In the genomic region with DNA sequence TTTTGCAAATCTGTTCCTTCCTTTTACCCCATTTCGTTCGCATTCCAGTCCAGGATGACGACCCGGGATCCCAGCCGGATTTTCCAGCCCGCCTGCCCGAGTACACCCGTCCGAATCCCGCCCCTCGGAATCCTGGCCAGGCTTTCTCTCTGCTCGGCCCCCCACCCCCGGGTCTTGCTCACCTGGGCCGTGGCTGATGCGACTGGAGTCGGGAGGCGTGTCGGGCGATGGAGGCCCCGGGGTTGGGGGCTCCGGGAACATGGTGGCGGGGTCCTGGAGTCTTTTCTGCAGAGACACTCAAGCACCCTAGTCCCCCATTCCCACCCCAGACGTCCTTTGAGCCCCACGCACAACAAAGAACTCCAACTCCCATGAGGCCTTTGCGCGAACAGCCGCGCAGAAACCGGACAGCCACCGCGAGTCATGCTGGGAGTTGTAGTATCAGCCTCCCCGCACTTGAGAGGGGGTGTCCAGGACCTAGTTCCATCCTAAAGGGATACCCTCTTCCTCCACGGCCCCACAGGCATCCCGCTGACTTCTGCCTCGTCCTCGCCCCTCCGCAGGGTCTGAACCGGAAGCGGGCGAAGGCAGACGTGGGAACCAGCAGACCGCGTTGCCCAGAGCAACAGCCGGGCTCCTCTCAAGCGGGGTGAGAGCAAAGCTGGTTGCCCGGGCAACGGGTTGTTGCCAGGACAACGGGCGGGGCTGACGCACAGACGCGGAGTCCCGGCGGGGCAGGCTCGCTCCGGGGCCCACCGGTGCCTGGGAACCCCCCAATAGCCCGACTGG, we compare ENCODE assay signal across 1 cellular context.
TF ChIP-seq lines count a peak whose summit lies in the region.

No MANE protein-coding gene starts in this region.

TF ChIP-seq in H1, 55 proteins besides CTCF, POLR2A, EP300 and RAD21:
- peak; percentile 73 for TF ChIP-seq KDM1A (IDR thresholded peaks at IDR 0.05; ENCODE audit: borderline replicate concordance, low read length)
- TF ChIP-seq TAF7 (optimal IDR thresholded peaks at IDR 0.05; ENCODE audit: borderline replicate concordance, low read depth, low read length), result peak; percentile 74
- TF ChIP-seq MAFK (IDR thresholded peaks at IDR 0.05; ENCODE audit: low read depth, low read length), result no peak
- TF ChIP-seq CHD1 (IDR thresholded peaks at IDR 0.05; ENCODE audit: low read depth, low read length), result no peak
- peak; percentile 93 for TF ChIP-seq SIX5 (IDR thresholded peaks at IDR 0.05; ENCODE audit: low read depth, low read length)
- TF ChIP-seq TEAD4 (IDR thresholded peaks at IDR 0.05; ENCODE audit: low read depth, low read length), result peak; percentile 88
- TF ChIP-seq, protein P1, sequence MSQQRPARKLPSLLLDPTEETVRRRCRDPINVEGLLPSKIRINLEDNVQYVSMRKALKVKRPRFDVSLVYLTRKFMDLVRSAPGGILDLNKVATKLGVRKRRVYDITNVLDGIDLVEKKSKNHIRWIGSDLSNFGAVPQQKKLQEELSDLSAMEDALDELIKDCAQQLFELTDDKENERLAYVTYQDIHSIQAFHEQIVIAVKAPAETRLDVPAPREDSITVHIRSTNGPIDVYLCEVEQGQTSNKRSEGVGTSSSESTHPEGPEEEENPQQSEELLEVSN (IDR thresholded peaks at IDR 0.05), result peak; percentile 28; the same call in 1 of the 2 replicates
- peak; percentile 95 for TF ChIP-seq EGR1 (IDR thresholded peaks at IDR 0.05; ENCODE audit: borderline replicate concordance, low read depth, low read length)
- no peak for TF ChIP-seq CBX8 (IDR thresholded peaks at IDR 0.05; ENCODE audit: borderline replicate concordance, low read depth, low read length)
- peak; percentile 70 for TF ChIP-seq CTBP2 (IDR thresholded peaks at IDR 0.05; ENCODE audit: borderline replicate concordance, insufficient read depth, insufficient read length, low read length)
- TF ChIP-seq RXRA (IDR thresholded peaks at IDR 0.05; ENCODE audit: insufficient read depth, low read depth, low read length), result no peak
- peak; percentile 82 for TF ChIP-seq YY1 (IDR thresholded peaks at IDR 0.05; ENCODE audit: low read depth, low read length)
- no peak for TF ChIP-seq HDAC6 (IDR thresholded peaks at IDR 0.05; ENCODE audit: low read depth, low read length)
- TF ChIP-seq BCL11A (IDR thresholded peaks at IDR 0.05; ENCODE audit: low read depth in 2 of 2, low read length in 2 of 2), result no peak
- TF ChIP-seq, protein P2, sequence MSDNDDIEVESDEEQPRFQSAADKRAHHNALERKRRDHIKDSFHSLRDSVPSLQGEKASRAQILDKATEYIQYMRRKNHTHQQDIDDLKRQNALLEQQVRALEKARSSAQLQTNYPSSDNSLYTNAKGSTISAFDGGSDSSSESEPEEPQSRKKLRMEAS (IDR thresholded peaks at IDR 0.05), result no peak; the same call in 1 of the 2 replicates
- peak; percentile 80; the same call in 1 of the 2 replicates for TF ChIP-seq JUN (IDR thresholded peaks at IDR 0.05; ENCODE audit: low read depth, low read length)
- peak; percentile 74; the same call in 1 of the 2 replicates for TF ChIP-seq RFX5 (IDR thresholded peaks at IDR 0.05; ENCODE audit: borderline replicate concordance, low read depth, low read length)
- peak; percentile 69; the same call in 1 of the 2 replicates for TF ChIP-seq GABPA (IDR thresholded peaks at IDR 0.05; ENCODE audit: borderline replicate concordance, insufficient read depth, low read length)
- TF ChIP-seq KDM4A (IDR thresholded peaks at IDR 0.05; ENCODE audit: low read depth, low read length, severe bottlenecking), result peak; percentile 42
- 0 out of 2 replicates have a peak, but pooled peaks have one; percentile 28 for TF ChIP-seq BACH1 (IDR thresholded peaks at IDR 0.05; ENCODE audit: low read length)
- peak in 1 of 2 experiments; percentile 38; a peak in 1 of 4 replicates for TF ChIP-seq HDAC2 (IDR thresholded peaks at IDR 0.05; ENCODE audit: borderline replicate concordance in 1 of 2, low read depth in 2 of 2, low read length in 2 of 2)
- TF ChIP-seq JUND (IDR thresholded peaks at IDR 0.05; ENCODE audit: low read length), result peak; percentile 74
- TF ChIP-seq CREB1 (IDR thresholded peaks at IDR 0.05), result peak; percentile 66
- TF ChIP-seq SP2 (IDR thresholded peaks at IDR 0.05; ENCODE audit: low read length), result no peak
- peak; percentile 100 for TF ChIP-seq SP1 (IDR thresholded peaks at IDR 0.05; ENCODE audit: low read depth, low read length)
- TF ChIP-seq RBBP5 (IDR thresholded peaks at IDR 0.05; ENCODE audit: borderline replicate concordance, low read depth, low read length), result no peak
- no peak for TF ChIP-seq CBX5 (IDR thresholded peaks at IDR 0.05; ENCODE audit: low read depth, low read length)
- TF ChIP-seq NANOG (IDR thresholded peaks at IDR 0.05; ENCODE audit: insufficient read depth, low read depth, low read length, poor library complexity, severe bottlenecking), result no peak
- TF ChIP-seq, protein P3, sequence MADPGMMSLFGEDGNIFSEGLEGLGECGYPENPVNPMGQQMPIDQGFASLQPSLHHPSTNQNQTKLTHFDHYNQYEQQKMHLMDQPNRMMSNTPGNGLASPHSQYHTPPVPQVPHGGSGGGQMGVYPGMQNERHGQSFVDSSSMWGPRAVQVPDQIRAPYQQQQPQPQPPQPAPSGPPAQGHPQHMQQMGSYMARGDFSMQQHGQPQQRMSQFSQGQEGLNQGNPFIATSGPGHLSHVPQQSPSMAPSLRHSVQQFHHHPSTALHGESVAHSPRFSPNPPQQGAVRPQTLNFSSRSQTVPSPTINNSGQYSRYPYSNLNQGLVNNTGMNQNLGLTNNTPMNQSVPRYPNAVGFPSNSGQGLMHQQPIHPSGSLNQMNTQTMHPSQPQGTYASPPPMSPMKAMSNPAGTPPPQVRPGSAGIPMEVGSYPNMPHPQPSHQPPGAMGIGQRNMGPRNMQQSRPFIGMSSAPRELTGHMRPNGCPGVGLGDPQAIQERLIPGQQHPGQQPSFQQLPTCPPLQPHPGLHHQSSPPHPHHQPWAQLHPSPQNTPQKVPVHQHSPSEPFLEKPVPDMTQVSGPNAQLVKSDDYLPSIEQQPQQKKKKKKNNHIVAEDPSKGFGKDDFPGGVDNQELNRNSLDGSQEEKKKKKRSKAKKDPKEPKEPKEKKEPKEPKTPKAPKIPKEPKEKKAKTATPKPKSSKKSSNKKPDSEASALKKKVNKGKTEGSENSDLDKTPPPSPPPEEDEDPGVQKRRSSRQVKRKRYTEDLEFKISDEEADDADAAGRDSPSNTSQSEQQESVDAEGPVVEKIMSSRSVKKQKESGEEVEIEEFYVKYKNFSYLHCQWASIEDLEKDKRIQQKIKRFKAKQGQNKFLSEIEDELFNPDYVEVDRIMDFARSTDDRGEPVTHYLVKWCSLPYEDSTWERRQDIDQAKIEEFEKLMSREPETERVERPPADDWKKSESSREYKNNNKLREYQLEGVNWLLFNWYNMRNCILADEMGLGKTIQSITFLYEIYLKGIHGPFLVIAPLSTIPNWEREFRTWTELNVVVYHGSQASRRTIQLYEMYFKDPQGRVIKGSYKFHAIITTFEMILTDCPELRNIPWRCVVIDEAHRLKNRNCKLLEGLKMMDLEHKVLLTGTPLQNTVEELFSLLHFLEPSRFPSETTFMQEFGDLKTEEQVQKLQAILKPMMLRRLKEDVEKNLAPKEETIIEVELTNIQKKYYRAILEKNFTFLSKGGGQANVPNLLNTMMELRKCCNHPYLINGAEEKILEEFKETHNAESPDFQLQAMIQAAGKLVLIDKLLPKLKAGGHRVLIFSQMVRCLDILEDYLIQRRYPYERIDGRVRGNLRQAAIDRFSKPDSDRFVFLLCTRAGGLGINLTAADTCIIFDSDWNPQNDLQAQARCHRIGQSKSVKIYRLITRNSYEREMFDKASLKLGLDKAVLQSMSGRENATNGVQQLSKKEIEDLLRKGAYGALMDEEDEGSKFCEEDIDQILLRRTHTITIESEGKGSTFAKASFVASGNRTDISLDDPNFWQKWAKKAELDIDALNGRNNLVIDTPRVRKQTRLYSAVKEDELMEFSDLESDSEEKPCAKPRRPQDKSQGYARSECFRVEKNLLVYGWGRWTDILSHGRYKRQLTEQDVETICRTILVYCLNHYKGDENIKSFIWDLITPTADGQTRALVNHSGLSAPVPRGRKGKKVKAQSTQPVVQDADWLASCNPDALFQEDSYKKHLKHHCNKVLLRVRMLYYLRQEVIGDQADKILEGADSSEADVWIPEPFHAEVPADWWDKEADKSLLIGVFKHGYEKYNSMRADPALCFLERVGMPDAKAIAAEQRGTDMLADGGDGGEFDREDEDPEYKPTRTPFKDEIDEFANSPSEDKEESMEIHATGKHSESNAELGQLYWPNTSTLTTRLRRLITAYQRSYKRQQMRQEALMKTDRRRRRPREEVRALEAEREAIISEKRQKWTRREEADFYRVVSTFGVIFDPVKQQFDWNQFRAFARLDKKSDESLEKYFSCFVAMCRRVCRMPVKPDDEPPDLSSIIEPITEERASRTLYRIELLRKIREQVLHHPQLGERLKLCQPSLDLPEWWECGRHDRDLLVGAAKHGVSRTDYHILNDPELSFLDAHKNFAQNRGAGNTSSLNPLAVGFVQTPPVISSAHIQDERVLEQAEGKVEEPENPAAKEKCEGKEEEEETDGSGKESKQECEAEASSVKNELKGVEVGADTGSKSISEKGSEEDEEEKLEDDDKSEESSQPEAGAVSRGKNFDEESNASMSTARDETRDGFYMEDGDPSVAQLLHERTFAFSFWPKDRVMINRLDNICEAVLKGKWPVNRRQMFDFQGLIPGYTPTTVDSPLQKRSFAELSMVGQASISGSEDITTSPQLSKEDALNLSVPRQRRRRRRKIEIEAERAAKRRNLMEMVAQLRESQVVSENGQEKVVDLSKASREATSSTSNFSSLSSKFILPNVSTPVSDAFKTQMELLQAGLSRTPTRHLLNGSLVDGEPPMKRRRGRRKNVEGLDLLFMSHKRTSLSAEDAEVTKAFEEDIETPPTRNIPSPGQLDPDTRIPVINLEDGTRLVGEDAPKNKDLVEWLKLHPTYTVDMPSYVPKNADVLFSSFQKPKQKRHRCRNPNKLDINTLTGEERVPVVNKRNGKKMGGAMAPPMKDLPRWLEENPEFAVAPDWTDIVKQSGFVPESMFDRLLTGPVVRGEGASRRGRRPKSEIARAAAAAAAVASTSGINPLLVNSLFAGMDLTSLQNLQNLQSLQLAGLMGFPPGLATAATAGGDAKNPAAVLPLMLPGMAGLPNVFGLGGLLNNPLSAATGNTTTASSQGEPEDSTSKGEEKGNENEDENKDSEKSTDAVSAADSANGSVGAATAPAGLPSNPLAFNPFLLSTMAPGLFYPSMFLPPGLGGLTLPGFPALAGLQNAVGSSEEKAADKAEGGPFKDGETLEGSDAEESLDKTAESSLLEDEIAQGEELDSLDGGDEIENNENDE (IDR thresholded peaks at IDR 0.05; ENCODE audit: insufficient replicate concordance, low read length), result no peak
- TF ChIP-seq, protein P4, sequence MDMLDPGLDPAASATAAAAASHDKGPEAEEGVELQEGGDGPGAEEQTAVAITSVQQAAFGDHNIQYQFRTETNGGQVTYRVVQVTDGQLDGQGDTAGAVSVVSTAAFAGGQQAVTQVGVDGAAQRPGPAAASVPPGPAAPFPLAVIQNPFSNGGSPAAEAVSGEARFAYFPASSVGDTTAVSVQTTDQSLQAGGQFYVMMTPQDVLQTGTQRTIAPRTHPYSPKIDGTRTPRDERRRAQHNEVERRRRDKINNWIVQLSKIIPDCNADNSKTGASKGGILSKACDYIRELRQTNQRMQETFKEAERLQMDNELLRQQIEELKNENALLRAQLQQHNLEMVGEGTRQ (IDR thresholded peaks at IDR 0.05; ENCODE audit: low read length), result no peak
- TF ChIP-seq ASH2L (IDR thresholded peaks at IDR 0.05; ENCODE audit: low read length), result peak; percentile 65
- TF ChIP-seq SRF (IDR thresholded peaks at IDR 0.05; ENCODE audit: low read depth, low read length), result 0 out of 2 replicates have a peak, but pooled peaks have one; percentile 10
- TF ChIP-seq PHF8 (conservative IDR thresholded peaks at IDR 0.05; ENCODE audit: low read depth, low read length), result peak; percentile 55
- TF ChIP-seq SP4 (IDR thresholded peaks at IDR 0.05; ENCODE audit: low read length), result peak; percentile 86
- TF ChIP-seq KDM5A (IDR thresholded peaks at IDR 0.05; ENCODE audit: low read length), result no peak
- TF ChIP-seq, protein P5, sequence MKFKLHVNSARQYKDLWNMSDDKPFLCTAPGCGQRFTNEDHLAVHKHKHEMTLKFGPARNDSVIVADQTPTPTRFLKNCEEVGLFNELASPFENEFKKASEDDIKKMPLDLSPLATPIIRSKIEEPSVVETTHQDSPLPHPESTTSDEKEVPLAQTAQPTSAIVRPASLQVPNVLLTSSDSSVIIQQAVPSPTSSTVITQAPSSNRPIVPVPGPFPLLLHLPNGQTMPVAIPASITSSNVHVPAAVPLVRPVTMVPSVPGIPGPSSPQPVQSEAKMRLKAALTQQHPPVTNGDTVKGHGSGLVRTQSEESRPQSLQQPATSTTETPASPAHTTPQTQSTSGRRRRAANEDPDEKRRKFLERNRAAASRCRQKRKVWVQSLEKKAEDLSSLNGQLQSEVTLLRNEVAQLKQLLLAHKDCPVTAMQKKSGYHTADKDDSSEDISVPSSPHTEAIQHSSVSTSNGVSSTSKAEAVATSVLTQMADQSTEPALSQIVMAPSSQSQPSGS (IDR thresholded peaks at IDR 0.05; ENCODE audit: low read length), result peak; percentile 92
- TF ChIP-seq RNF2 (IDR thresholded peaks at IDR 0.05; ENCODE audit: borderline replicate concordance, low read depth, low read length, missing control alignments, poor library complexity, severe bottlenecking), result no peak
- 0 out of 2 replicates have a peak, but pooled peaks have one; percentile 20 for TF ChIP-seq TCF12 (IDR thresholded peaks at IDR 0.05; ENCODE audit: low read depth, low read length)
- peak; percentile 42; the same call in 1 of the 2 replicates for TF ChIP-seq TAF1 (IDR thresholded peaks at IDR 0.05; ENCODE audit: low read depth, low read length)
- TF ChIP-seq SAP30 (IDR thresholded peaks at IDR 0.05; ENCODE audit: insufficient read depth, insufficient replicate concordance, low read length), result peak; percentile 54
- TF ChIP-seq SIN3A (conservative IDR thresholded peaks at IDR 0.05 in 1 of 2, IDR thresholded peaks at IDR 0.05 in 1 of 2; ENCODE audit: low read depth in 1 of 2, low read length in 2 of 2), result peak; percentile 88 to 93; a peak in 3 of 4 replicates
